ENCODE assay signal across 8 cellular contexts in the genomic region with DNA sequence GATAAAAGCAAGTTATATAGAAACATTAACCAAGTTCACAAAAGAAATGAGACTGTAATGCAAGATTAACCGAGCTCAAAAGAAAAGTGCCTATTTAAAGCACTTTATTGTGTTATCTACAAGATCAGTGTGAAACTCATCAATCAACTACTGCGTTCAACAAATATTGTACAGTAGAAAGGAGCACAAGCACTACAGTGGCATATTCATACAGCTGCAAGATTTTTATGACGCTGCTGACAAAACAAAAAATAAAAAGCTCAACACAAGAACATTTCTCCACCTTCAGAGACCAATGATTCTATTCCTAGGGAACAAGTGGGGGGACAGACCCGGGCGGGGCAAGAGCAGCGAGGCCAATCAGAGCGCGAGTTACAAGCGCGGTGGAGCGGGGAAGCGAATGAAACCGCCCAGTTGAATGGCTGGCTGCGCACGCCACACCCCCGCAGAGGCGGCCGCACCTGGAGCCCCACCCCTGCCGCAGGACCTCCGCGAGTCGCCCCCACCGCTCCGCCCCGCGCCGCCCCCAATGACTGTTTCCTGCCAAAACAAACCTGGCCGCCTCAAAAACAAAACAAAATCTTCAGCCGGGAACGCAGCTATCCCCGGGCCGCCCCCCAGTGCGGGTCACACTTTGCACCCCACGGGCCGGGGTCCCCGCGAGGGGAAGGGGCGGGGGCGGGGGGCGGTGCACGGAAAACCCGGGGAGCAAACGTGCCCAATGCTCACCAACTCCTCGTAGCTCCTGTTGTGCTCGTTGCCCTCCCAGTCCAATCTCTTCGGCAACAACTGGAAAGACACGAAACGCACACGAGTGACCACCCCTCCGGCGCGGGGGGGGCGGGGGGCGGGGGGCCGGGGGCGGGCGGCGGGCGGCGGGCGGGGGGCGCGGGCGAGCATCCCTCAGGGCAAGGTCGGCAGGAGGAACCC. TPM values are rescaled to one million over a fixed set of nuclear protein-coding genes. Genes with fewer than 3 reads are reported as not detected.
DNase-seq lines count a peak whose midpoint lies in the region; ATAC-seq and TF ChIP-seq lines count a peak whose summit lies in the region.

No MANE protein-coding gene starts in this region.

- peak overlapping the region; percentile 97 for H3K27ac ChIP-seq in vagina

- H3K9me3 ChIP-seq in vagina: no peaks in the 10 kb centered on the region

- in situ Hi-C loops in astrocyte of the cerebellum (cut with HindIII; ENCODE audit: low sequenced_read_pairs): loop anchor here (5.0 kb wide), 1 partner anchor 35 kb away; a partner anchor contains a TSS

- intact Hi-C loops in vagina (cut with DNase I): loop anchor here (2.0 to 5.0 kb wide), 2 partner anchors 36 to 75 kb away; a partner anchor contains a TSS

- DNase-seq in NCI-H2029 treated with DMSO at 0.1 percent for 48 hours (lab: John Stamatoyannopoulos, UW): peak; percentile 84
- DNase-seq in T1000 (lab: John Stamatoyannopoulos, UW): peak; percentile 83
- peak; percentile 68 for DNase-seq in astrocyte of the cerebellum (ENCODE audit: low read depth)
- peak; percentile 99 for DNase-seq in hepatic stellate cell (ENCODE audit: low spot score)
- peak; percentile 95 for DNase-seq in putamen (ENCODE audit: low spot score)
- DNase-seq in vagina (ENCODE audit: extremely low spot score in 2 of 2): peak in 1 of 2 donors; percentile 96

- H3K4me3 ChIP-seq in astrocyte of the cerebellum (ENCODE audit: low read depth, low read length) (peak overlapping the region; percentile 67), vagina (peak overlapping the region; percentile 84 to 94)

- H3K27me3 ChIP-seq in vagina: no peaks in the 10 kb centered on the region

- peaks cover 34% of the 10 kb centered on the region for H3K4me1 ChIP-seq in vagina

- TF ChIP-seq POLR2A in vagina (IDR thresholded peaks at IDR 0.05): no peak

- ATAC-seq in GM18508 (IDR thresholded peaks at IDR 0.05; ENCODE audit: insufficient read depth, unreplicated experiment): peak; percentile 69
- ATAC-seq in HG03039 (IDR thresholded peaks at IDR 0.05; ENCODE audit: unreplicated experiment): peak; percentile 64

- H3K36me3 ChIP-seq in vagina: no peaks in the 10 kb centered on the region

- TF ChIP-seq CTCF in astrocyte of the cerebellum (IDR thresholded peaks at IDR 0.05; ENCODE audit: low read depth, low read length, missing control alignments): no peak
- no peak for TF ChIP-seq CTCF in vagina (IDR thresholded peaks at IDR 0.05)

RNA-seq across cellular contexts. Expression of a gene that starts 1.1 kb away (rescaled TPM):
- 62.1 TPM for total RNA-seq in vagina

RNA-seq across cellular contexts. Expression of a gene that starts 36.5 kb away (rescaled TPM):
- 82.0 TPM for total RNA-seq in vagina
